In genomic region chr11:69796063-69796462, GRCh38 we compare ENCODE assay signal across 36 cellular contexts. TPM values are rescaled to one million over a fixed set of nuclear protein-coding genes. Genes with fewer than 3 reads are reported as not detected.
"Had no signal": no experiment of that assay in that cellular context is flagged by ENCODE, and none has a peak within 500 bp of the region (broad histone marks: within the 10 kb centered on the region; RNA-seq: fewer than 3 reads in every experiment).

No MANE protein-coding gene starts in this region.

- H3K9me3 ChIP-seq: ascending aorta, SJCRH30 had no signal

- H3K4me2 ChIP-seq: KMS-11 had no signal

- H3K4me1 ChIP-seq: ascending aorta, SJCRH30 had no signal

- H3K27me3 ChIP-seq: ascending aorta, SJCRH30 had no signal

- H3K36me3 Mint-ChIP-seq: activated CD8-positive, alpha-beta memory T cell treated with anti-CD3 and anti-CD28 coated beads, Interleukin-2, amount 10 ng/mL, durations not matched to agents 7 days and 5 days; activated naive CD8-positive, alpha-beta T cell treated with anti-CD3 and anti-CD28 coated beads, Interleukin-2, amount 10 ng/mL, durations not matched to agents 7 days and 5 days had no signal

- DNase-seq: activated CD4-positive, alpha-beta memory T cell treated with anti-CD3 and anti-CD28 coated beads, Interleukin-2, amount 10 ng/mL, durations not matched to agents 7 days and 5 days; activated CD4-positive, alpha-beta T cell treated with anti-CD3 and anti-CD28 coated beads for 1 hour; activated CD4-positive, alpha-beta T cell treated with anti-CD3 and anti-CD28 coated beads for 48 hours; activated CD4-positive, CD25-positive, alpha-beta regulatory T cell; activated CD8-positive, alpha-beta memory T cell treated with anti-CD3 and anti-CD28 coated beads for 24 hours; activated CD8-positive, alpha-beta memory T cell treated with anti-CD3 and anti-CD28 coated beads, Interleukin-2, amount 10 ng/mL, durations not matched to agents 7 days and 5 days; activated CD8-positive, alpha-beta memory T cell treated with anti-CD3 and anti-CD28 coated beads, Interleukin-2, amount 50 U/mL, for 48 hours; activated effector memory CD4-positive, alpha-beta T cell treated with anti-CD3 and anti-CD28 coated beads, Interleukin-2, amount 50 U/mL, for 16 hours; activated naive CD4-positive, alpha-beta T cell; activated naive CD4-positive, alpha-beta T cell treated with anti-CD3 and anti-CD28 coated beads, Interleukin-2, amount 50 U/mL, for 16 hours; activated naive CD8-positive, alpha-beta T cell treated with anti-CD3 and anti-CD28 coated beads, Interleukin-2, amount 10 ng/mL, durations not matched to agents 7 days and 5 days; activated T-cell treated with anti-CD3 and anti-CD28 coated beads, Interleukin-2, amount 50 U/mL, for 48 hours; amygdala; caudate nucleus; MM.1S; MV-4-11; NCI-H1092; NCI-H1436 treated with DMSO at 0.1 percent for 48 hours; NCI-H1694 treated with DMSO at 0.1 percent for 48 hours; NCI-H2029; NCI-H345; NCI-H524 treated with DMSO at 0.1 percent for 48 hours; SJCRH30; T1000; WERI-Rb-1 had no signal

- H3K9ac ChIP-seq: KMS-11 had no signal

- ATAC-seq: activated CD8-positive, alpha-beta memory T cell treated with anti-CD3 and anti-CD28 coated beads, Interleukin-2, amount 10 ng/mL, durations not matched to agents 7 days and 5 days; Panc1 had no signal

- H3K4me1 Mint-ChIP-seq: activated CD4-positive, alpha-beta memory T cell treated with anti-CD3 and anti-CD28 coated beads, Interleukin-2, amount 10 ng/mL, durations not matched to agents 7 days and 5 days; activated CD8-positive, alpha-beta memory T cell treated with anti-CD3 and anti-CD28 coated beads, Interleukin-2, amount 10 ng/mL, durations not matched to agents 7 days and 5 days; activated naive CD8-positive, alpha-beta T cell treated with anti-CD3 and anti-CD28 coated beads, Interleukin-2, amount 10 ng/mL, durations not matched to agents 7 days and 5 days had no signal

- H3K36me3 ChIP-seq: ascending aorta, SJCRH30, WERI-Rb-1 had no signal

- H3K27me3 Mint-ChIP-seq: activated CD4-positive, alpha-beta memory T cell treated with anti-CD3 and anti-CD28 coated beads, Interleukin-2, amount 10 ng/mL, durations not matched to agents 7 days and 5 days; activated CD8-positive, alpha-beta memory T cell treated with anti-CD3 and anti-CD28 coated beads, Interleukin-2, amount 10 ng/mL, durations not matched to agents 7 days and 5 days had no signal

- H3K4me3 Mint-ChIP-seq: activated CD4-positive, alpha-beta memory T cell treated with anti-CD3 and anti-CD28 coated beads, Interleukin-2, amount 10 ng/mL, durations not matched to agents 7 days and 5 days; activated CD8-positive, alpha-beta memory T cell treated with anti-CD3 and anti-CD28 coated beads, Interleukin-2, amount 10 ng/mL, durations not matched to agents 7 days and 5 days; activated naive CD8-positive, alpha-beta T cell treated with anti-CD3 and anti-CD28 coated beads, Interleukin-2, amount 10 ng/mL, durations not matched to agents 7 days and 5 days had no signal

- H3K27ac ChIP-seq: ascending aorta, KMS-11, SJCRH30, SK-N-MC, WERI-Rb-1 had no signal

- H3K9me3 Mint-ChIP-seq: activated naive CD8-positive, alpha-beta T cell treated with anti-CD3 and anti-CD28 coated beads, Interleukin-2, amount 10 ng/mL, durations not matched to agents 7 days and 5 days had no signal

- H3K27ac Mint-ChIP-seq: activated CD4-positive, alpha-beta memory T cell treated with anti-CD3 and anti-CD28 coated beads, Interleukin-2, amount 10 ng/mL, durations not matched to agents 7 days and 5 days; activated CD8-positive, alpha-beta memory T cell treated with anti-CD3 and anti-CD28 coated beads, Interleukin-2, amount 10 ng/mL, durations not matched to agents 7 days and 5 days; activated naive CD8-positive, alpha-beta T cell treated with anti-CD3 and anti-CD28 coated beads, Interleukin-2, amount 10 ng/mL, durations not matched to agents 7 days and 5 days had no signal

- H3K4me3 ChIP-seq: ascending aorta, SJCRH30, SK-N-MC had no signal

RNA-seq across cellular contexts. Expression of gene FGF4, which starts 20.9 kb away (rescaled TPM):
- total RNA-seq: activated CD4-positive, alpha-beta memory T cell treated with anti-CD3 and anti-CD28 coated beads, Interleukin-2, amount 10 ng/mL, durations not matched to agents 7 days and 5 days; activated CD8-positive, alpha-beta memory T cell treated with anti-CD3 and anti-CD28 coated beads, Interleukin-2, amount 10 ng/mL, durations not matched to agents 7 days and 5 days; activated naive CD8-positive, alpha-beta T cell treated with anti-CD3 and anti-CD28 coated beads, Interleukin-2, amount 10 ng/mL, durations not matched to agents 7 days and 5 days; ascending aorta; cerebellum; LHCN-M2; NCI-H460; RPMI7951; SJCRH30; T-helper 1 cell treated with Interleukin-12 subunit alpha and Interleukin-12 subunit beta and Interleukin-4 antibody, amounts not matched to agents 30 ng/mL and 1 ng/mL, for 36 hours; T-helper 2 cell treated with Interferon-gamma antibody and Interleukin-4, amounts not matched to agents 100 ng/mL and 5 ng/mL, for 36 hours had no signal
- polyA plus RNA-seq: adipose tissue had no signal

RNA-seq across cellular contexts. Expression of gene FGF3, which starts 23.2 kb away (rescaled TPM):
- total RNA-seq: activated CD4-positive, alpha-beta memory T cell treated with anti-CD3 and anti-CD28 coated beads, Interleukin-2, amount 10 ng/mL, durations not matched to agents 7 days and 5 days; activated CD8-positive, alpha-beta memory T cell treated with anti-CD3 and anti-CD28 coated beads, Interleukin-2, amount 10 ng/mL, durations not matched to agents 7 days and 5 days; activated naive CD8-positive, alpha-beta T cell treated with anti-CD3 and anti-CD28 coated beads, Interleukin-2, amount 10 ng/mL, durations not matched to agents 7 days and 5 days; ascending aorta; LHCN-M2; NCI-H460; RPMI7951; SJCRH30; T-helper 1 cell treated with Interleukin-12 subunit alpha and Interleukin-12 subunit beta and Interleukin-4 antibody, amounts not matched to agents 30 ng/mL and 1 ng/mL, for 36 hours; T-helper 2 cell treated with Interferon-gamma antibody and Interleukin-4, amounts not matched to agents 100 ng/mL and 5 ng/mL, for 36 hours had no signal
- polyA plus RNA-seq: adipose tissue had no signal
